Comparison of ENCODE assay signal across 29 cellular contexts in the genomic region with DNA sequence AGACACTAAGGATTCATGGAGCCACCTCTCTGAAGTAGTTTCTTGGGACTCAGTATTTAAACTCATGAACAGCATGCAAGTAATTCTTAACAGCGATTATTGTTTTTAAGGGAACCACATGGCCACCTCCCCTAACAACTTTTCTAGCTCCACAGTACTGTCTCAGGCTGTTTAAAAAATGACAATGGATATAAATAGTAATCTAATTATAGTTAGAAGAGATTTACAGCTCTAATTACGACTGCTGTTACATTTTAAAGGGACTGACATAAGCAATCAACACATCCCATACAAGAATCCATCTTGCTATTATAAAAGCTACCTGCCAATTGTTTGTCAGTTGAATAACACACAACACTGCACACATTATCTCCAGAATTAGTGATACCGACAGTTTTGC.
"Had no signal": no experiment of that assay in that cellular context is flagged by ENCODE, and none has a peak within 500 bp of the region (broad histone marks: within the 10 kb centered on the region; RNA-seq: fewer than 3 reads in every experiment).

No MANE protein-coding gene starts in this region.

- H3K4me1 ChIP-seq: esophagus squamous epithelium had no signal

- H3K27ac ChIP-seq: brain microvascular endothelial cell, esophagus squamous epithelium, gastroesophageal sphincter, WERI-Rb-1 had no signal

- H3K36me3 ChIP-seq: brain microvascular endothelial cell, esophagus squamous epithelium, gastroesophageal sphincter, WERI-Rb-1 had no signal

- DNase-seq: activated B cell treated with CpG ODN at 0.5 μM for 24 hours; activated CD4-positive, alpha-beta T cell treated with anti-CD3 and anti-CD28 coated beads for 48 hours; activated CD4-positive, alpha-beta T cell treated with anti-CD3 and anti-CD28 coated beads, Interleukin-2, amount 50 U/mL, for 1 hour; activated CD4-positive, alpha-beta T cell treated with anti-CD3 and anti-CD28 coated beads, Interleukin-2, amount 50 U/mL, for 48 hours; activated CD8-positive, alpha-beta memory T cell treated with anti-CD3 and anti-CD28 coated beads for 24 hours; activated CD8-positive, alpha-beta T cell treated with anti-CD3 and anti-CD28 coated beads for 36 hours; activated effector memory CD4-positive, alpha-beta T cell treated with Interleukin-2 at 50 U/mL for 16 hours; activated gamma-delta T cell treated with Interleukin-2 at 50 U/mL for 16 hours; activated naive CD4-positive, alpha-beta T cell treated with anti-CD3 and anti-CD28 coated beads, Interleukin-2, amount 50 U/mL, for 16 hours; activated naive CD4-positive, alpha-beta T cell treated with Interleukin-2 at 50 U/mL for 16 hours; activated T-cell treated with anti-CD3 and anti-CD28 coated beads, Interleukin-2, amount 50 U/mL, for 4 hours; amniotic stem cell; anterior cingulate cortex; brain microvascular endothelial cell; caudate nucleus; cortex of kidney; dermis blood vessel endothelial cell; effector CD4-positive, alpha-beta T cell; effector memory CD8-positive, alpha-beta T cell; erythroblast; esophagus squamous epithelium; foreskin melanocyte; T-helper 1 cell; T-helper 17 cell; T1000; WERI-Rb-1 had no signal

- H3K9me3 ChIP-seq: esophagus squamous epithelium, gastroesophageal sphincter had no signal

- ATAC-seq: activated CD4-positive, CD25-positive, alpha-beta regulatory T cell treated with anti-CD3 and anti-CD28 coated beads, Interleukin-2, amount 50 U/mL, for 24 hours; activated CD8-positive, alpha-beta T cell treated with anti-CD3 and anti-CD28 coated beads for 36 hours; activated T-cell treated with anti-CD3 and anti-CD28 coated beads, Interleukin-2, amount 50 U/mL, for 4 hours; activated T-helper 17 cell treated with anti-CD3 and anti-CD28 coated beads, Interleukin-2, amount 50 U/mL, for 72 hours; effector memory CD8-positive, alpha-beta T cell; gastroesophageal sphincter; T-helper 17 cell had no signal

- H3K4me3 ChIP-seq: esophagus squamous epithelium, gastroesophageal sphincter had no signal

- H3K27me3 ChIP-seq: brain microvascular endothelial cell, esophagus squamous epithelium, gastroesophageal sphincter had no signal
